Comparison of ENCODE assay signal across 10 cellular contexts in the genomic region with DNA sequence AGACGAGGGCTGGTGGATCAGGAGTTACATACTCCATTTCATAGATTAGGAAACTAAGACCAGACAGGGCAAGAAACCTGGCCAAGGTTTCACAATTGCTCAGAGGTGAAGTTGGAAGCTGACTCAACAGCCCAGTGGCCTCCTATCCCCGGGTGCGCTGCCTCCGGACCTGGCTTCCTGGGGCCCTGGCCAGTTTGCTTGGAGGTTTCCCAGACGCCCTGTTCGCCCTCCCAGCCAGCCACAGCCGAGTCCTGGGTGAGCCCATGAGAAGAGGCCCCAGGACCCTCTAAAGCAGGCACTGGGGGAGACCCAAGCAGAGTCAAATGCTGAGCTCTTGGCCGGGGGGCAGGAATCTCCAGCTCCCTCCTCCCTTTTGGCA.
DNase-seq lines count a peak whose midpoint lies in the region; ATAC-seq and TF ChIP-seq lines count a peak whose summit lies in the region.
"Had no signal": no experiment of that assay in that cellular context is flagged by ENCODE, and none has a peak within 500 bp of the region (broad histone marks: within the 10 kb centered on the region; RNA-seq: fewer than 3 reads in every experiment).

No MANE protein-coding gene starts in this region.

- H3K4me1 Mint-ChIP-seq in T-helper 17 cell: peaks cover 3% of the 10 kb centered on the region

- DNase-seq in GM03348 (ENCODE audit: low spot score) (peak; percentile 60), T-helper 17 cell (no peak), fibroblast of mammary gland (ENCODE audit: low read depth) (peak; percentile 43), GM13977 (ENCODE audit: low spot score) (no peak), NCI-H187 (lab: John Stamatoyannopoulos, UW) (no peak)
- DNase-seq: stimulated activated CD4-positive, alpha-beta T cell treated with anti-CD3 and anti-CD28 coated beads, Interleukin-12 subunit alpha, Interleukin-12 subunit beta, amount 100 ng/mL, for 4 hours; stimulated activated naive B cell treated with anti-CD40 and anti-IgM and Interleukin-4, amounts not matched to agents 10 μg/mL and 1 μg/mL and 100 μg/mL, for 72 hours had no signal

- H3K36me3 Mint-ChIP-seq in T-helper 17 cell (ENCODE audit: low read depth): no peaks in the 10 kb centered on the region
- H3K36me3 Mint-ChIP-seq: stimulated activated naive B cell treated with anti-CD40 and anti-IgM and Interleukin-4, amounts not matched to agents 10 μg/mL and 1 μg/mL and 100 μg/mL, for 72 hours had no signal

- H3K4me3 ChIP-seq in fibroblast of mammary gland (ENCODE audit: control insufficient read depth, low read depth, low read length) (peak overlapping the region; percentile 17), rectal smooth muscle tissue (ENCODE audit: low read length) (peak overlapping the region; percentile 44)

- no peak overlapping the region for H3K27ac Mint-ChIP-seq in T-helper 17 cell

- TF ChIP-seq CTCF in fibroblast of mammary gland (conservative IDR thresholded peaks at IDR 0.05; ENCODE audit: control insufficient read depth, insufficient read depth, low read depth, low read length) (no peak), GM13977 (IDR thresholded peaks at IDR 0.05; ENCODE audit: extremely low read depth, insufficient read depth, missing control alignments) (no peak)

- H3K4me1 ChIP-seq in rectal smooth muscle tissue (ENCODE audit: control insufficient read depth, insufficient read depth, low read length): no peaks in the 10 kb centered on the region

- ATAC-seq in T-helper 17 cell: no peak
- ATAC-seq in GM18517 (IDR thresholded peaks at IDR 0.05; ENCODE audit: unreplicated experiment): no peak
- no peak for ATAC-seq in GM21515 (IDR thresholded peaks at IDR 0.05; ENCODE audit: unreplicated experiment)
- ATAC-seq: stimulated activated naive B cell treated with anti-CD40 and anti-IgM and Interleukin-4, amounts not matched to agents 10 μg/mL and 1 μg/mL and 100 μg/mL, for 72 hours had no signal

- no peaks in the 10 kb centered on the region for H3K9me3 ChIP-seq in T-helper 17 cell (ENCODE audit: control insufficient read depth, low read length, poor library complexity, severe bottlenecking)

- in situ Hi-C loops in GM13977 (cut with MboI; ENCODE audit: low pct_unique_long_range_greater_than_20kb, low sequenced_read_pairs, unreplicated experiment): no loop called here

- H3K9ac ChIP-seq in rectal smooth muscle tissue (ENCODE audit: low read length): no peak overlapping the region

- H3K36me3 ChIP-seq in rectal smooth muscle tissue (ENCODE audit: control insufficient read depth, insufficient read depth, low read length): no peaks in the 10 kb centered on the region

- H3K27me3 ChIP-seq in rectal smooth muscle tissue (ENCODE audit: control insufficient read depth, insufficient read depth, low read length): no peaks in the 10 kb centered on the region

- H3K27me3 Mint-ChIP-seq in T-helper 17 cell: peaks cover 49% of the 10 kb centered on the region

- H3K4me3 Mint-ChIP-seq in T-helper 17 cell: peak overlapping the region; percentile 43

- no peak overlapping the region for H3K27ac ChIP-seq in rectal smooth muscle tissue (ENCODE audit: low read depth, low read length)

Comparison
In these comparisons a context has a peak if more than half of its experiments do, and no peak if none do; other contexts are left out.
1. DNase-seq: peak in GM03348 (single experiment) and fibroblast of mammary gland (single experiment); none in T-helper 17 cell (0 of 3), GM13977 (single experiment) and NCI-H187 (0 of 2).